In genomic region chr4:3829954-3830773, GRCh38 we compare ENCODE assay signal across 1 cellular context.
TF ChIP-seq lines count a peak whose summit lies in the region.

No MANE protein-coding gene starts in this region.

TF ChIP-seq in WTC11, 78 proteins besides CTCF, POLR2A, EP300 and RAD21 (continued from another document and continues in another):
- TF ChIP-seq, protein P1, sequence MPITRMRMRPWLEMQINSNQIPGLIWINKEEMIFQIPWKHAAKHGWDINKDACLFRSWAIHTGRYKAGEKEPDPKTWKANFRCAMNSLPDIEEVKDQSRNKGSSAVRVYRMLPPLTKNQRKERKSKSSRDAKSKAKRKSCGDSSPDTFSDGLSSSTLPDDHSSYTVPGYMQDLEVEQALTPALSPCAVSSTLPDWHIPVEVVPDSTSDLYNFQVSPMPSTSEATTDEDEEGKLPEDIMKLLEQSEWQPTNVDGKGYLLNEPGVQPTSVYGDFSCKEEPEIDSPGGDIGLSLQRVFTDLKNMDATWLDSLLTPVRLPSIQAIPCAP (CRISPR knock-in tag; IDR thresholded peaks at IDR 0.05): no peak
- TF ChIP-seq ZNF423 (CRISPR knock-in tag; IDR thresholded peaks at IDR 0.05): no peak
- TF ChIP-seq AFF4 (CRISPR knock-in tag; IDR thresholded peaks at IDR 0.05; ENCODE audit: borderline replicate concordance): no peak
- TF ChIP-seq ESRRA (CRISPR knock-in tag; IDR thresholded peaks at IDR 0.05; ENCODE audit: borderline replicate concordance): no peak
- no peak for TF ChIP-seq GABPB1 (CRISPR knock-in tag; IDR thresholded peaks at IDR 0.05)
- TF ChIP-seq CREB1 (CRISPR knock-in tag; IDR thresholded peaks at IDR 0.05): no peak
- TF ChIP-seq, protein P2, sequence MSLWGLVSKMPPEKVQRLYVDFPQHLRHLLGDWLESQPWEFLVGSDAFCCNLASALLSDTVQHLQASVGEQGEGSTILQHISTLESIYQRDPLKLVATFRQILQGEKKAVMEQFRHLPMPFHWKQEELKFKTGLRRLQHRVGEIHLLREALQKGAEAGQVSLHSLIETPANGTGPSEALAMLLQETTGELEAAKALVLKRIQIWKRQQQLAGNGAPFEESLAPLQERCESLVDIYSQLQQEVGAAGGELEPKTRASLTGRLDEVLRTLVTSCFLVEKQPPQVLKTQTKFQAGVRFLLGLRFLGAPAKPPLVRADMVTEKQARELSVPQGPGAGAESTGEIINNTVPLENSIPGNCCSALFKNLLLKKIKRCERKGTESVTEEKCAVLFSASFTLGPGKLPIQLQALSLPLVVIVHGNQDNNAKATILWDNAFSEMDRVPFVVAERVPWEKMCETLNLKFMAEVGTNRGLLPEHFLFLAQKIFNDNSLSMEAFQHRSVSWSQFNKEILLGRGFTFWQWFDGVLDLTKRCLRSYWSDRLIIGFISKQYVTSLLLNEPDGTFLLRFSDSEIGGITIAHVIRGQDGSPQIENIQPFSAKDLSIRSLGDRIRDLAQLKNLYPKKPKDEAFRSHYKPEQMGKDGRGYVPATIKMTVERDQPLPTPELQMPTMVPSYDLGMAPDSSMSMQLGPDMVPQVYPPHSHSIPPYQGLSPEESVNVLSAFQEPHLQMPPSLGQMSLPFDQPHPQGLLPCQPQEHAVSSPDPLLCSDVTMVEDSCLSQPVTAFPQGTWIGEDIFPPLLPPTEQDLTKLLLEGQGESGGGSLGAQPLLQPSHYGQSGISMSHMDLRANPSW (CRISPR knock-in tag; conservative IDR thresholded peaks at IDR 0.05; ENCODE audit: low read depth): no peak
- TF ChIP-seq EMX1 (CRISPR knock-in tag; IDR thresholded peaks at IDR 0.05): no peak
- no peak for TF ChIP-seq ZNF396 (CRISPR knock-in tag; IDR thresholded peaks at IDR 0.05; ENCODE audit: borderline replicate concordance)
- TF ChIP-seq MYBL2 (CRISPR knock-in tag; IDR thresholded peaks at IDR 0.05): no peak
- TF ChIP-seq, protein P3, sequence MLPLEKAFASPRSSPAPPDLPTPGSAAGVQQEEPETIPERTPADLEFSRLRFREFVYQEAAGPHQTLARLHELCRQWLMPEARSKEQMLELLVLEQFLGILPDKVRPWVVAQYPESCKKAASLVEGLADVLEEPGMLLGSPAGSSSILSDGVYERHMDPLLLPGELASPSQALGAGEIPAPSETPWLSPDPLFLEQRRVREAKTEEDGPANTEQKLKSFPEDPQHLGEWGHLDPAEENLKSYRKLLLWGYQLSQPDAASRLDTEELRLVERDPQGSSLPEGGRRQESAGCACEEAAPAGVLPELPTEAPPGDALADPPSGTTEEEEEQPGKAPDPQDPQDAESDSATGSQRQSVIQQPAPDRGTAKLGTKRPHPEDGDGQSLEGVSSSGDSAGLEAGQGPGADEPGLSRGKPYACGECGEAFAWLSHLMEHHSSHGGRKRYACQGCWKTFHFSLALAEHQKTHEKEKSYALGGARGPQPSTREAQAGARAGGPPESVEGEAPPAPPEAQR (CRISPR knock-in tag; IDR thresholded peaks at IDR 0.05): no peak
- no peak for TF ChIP-seq MXD4 (CRISPR knock-in tag; IDR thresholded peaks at IDR 0.05; ENCODE audit: borderline replicate concordance)
- TF ChIP-seq, protein P4, sequence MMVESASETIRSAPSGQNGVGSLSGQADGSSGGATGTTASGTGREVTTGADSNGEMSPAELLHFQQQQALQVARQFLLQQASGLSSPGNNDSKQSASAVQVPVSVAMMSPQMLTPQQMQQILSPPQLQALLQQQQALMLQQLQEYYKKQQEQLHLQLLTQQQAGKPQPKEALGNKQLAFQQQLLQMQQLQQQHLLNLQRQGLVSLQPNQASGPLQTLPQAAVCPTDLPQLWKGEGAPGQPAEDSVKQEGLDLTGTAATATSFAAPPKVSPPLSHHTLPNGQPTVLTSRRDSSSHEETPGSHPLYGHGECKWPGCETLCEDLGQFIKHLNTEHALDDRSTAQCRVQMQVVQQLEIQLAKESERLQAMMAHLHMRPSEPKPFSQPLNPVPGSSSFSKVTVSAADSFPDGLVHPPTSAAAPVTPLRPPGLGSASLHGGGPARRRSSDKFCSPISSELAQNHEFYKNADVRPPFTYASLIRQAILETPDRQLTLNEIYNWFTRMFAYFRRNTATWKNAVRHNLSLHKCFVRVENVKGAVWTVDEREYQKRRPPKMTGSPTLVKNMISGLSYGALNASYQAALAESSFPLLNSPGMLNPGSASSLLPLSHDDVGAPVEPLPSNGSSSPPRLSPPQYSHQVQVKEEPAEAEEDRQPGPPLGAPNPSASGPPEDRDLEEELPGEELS (CRISPR knock-in tag; IDR thresholded peaks at IDR 0.05): no peak
- no peak for TF ChIP-seq JUN (CRISPR knock-in tag; IDR thresholded peaks at IDR 0.05)
- no peak for TF ChIP-seq TP53 (CRISPR knock-in tag; IDR thresholded peaks at IDR 0.05)
- TF ChIP-seq ZNF281 (CRISPR knock-in tag; IDR thresholded peaks at IDR 0.05): no peak
- TF ChIP-seq, protein P5, sequence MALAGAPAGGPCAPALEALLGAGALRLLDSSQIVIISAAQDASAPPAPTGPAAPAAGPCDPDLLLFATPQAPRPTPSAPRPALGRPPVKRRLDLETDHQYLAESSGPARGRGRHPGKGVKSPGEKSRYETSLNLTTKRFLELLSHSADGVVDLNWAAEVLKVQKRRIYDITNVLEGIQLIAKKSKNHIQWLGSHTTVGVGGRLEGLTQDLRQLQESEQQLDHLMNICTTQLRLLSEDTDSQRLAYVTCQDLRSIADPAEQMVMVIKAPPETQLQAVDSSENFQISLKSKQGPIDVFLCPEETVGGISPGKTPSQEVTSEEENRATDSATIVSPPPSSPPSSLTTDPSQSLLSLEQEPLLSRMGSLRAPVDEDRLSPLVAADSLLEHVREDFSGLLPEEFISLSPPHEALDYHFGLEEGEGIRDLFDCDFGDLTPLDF (CRISPR knock-in tag; IDR thresholded peaks at IDR 0.05): no peak
- TF ChIP-seq, protein P6, sequence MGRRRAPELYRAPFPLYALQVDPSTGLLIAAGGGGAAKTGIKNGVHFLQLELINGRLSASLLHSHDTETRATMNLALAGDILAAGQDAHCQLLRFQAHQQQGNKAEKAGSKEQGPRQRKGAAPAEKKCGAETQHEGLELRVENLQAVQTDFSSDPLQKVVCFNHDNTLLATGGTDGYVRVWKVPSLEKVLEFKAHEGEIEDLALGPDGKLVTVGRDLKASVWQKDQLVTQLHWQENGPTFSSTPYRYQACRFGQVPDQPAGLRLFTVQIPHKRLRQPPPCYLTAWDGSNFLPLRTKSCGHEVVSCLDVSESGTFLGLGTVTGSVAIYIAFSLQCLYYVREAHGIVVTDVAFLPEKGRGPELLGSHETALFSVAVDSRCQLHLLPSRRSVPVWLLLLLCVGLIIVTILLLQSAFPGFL (CRISPR knock-in tag; IDR thresholded peaks at IDR 0.05; ENCODE audit: borderline replicate concordance): no peak
- TF ChIP-seq, protein P7, sequence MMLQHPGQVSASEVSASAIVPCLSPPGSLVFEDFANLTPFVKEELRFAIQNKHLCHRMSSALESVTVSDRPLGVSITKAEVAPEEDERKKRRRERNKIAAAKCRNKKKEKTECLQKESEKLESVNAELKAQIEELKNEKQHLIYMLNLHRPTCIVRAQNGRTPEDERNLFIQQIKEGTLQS (CRISPR knock-in tag; conservative IDR thresholded peaks at IDR 0.05): no peak
- TF ChIP-seq ELF4 (CRISPR knock-in tag; IDR thresholded peaks at IDR 0.05; ENCODE audit: low read depth): no peak
- no peak for TF ChIP-seq PRRX2 (CRISPR knock-in tag; IDR thresholded peaks at IDR 0.05)
- TF ChIP-seq, protein P8, sequence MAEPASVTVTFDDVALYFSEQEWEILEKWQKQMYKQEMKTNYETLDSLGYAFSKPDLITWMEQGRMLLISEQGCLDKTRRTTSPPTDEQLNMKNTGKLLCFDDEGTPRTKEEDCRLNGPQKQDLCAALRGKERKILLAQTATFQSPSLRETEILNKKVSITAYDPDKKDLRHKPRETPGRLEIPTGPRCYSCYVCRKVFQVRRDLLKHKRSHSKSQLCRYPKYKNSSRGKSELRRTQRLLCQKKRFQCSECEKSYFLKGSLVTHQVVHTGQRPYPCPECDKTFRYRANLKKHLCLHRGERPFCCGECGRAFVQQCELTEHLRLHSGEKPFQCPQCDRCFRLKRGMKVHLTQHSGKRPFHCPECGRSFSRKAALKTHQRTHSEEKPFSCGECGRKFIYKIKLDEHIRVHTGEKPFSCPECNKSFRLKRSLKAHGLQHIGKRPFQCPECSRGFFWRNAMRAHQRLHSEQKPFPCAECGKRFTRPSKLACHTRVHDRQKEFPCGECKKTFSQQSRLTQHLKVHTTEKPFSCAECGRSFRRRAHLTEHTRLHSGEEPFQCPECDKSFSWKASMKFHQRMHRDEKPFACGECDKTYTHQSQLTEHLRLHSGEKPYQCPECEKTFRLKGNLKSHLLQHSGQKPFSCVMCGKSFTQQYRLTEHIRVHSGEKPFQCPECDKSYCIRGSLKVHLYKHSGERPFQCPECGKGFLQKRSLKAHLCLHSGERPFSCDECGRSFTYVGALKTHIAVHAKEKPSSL (CRISPR knock-in tag; conservative IDR thresholded peaks at IDR 0.05): no peak
- TF ChIP-seq ATF2 (CRISPR knock-in tag; IDR thresholded peaks at IDR 0.05; ENCODE audit: borderline replicate concordance, low read depth): no peak
- peak; percentile 78 for TF ChIP-seq USF2 (CRISPR knock-in tag; IDR thresholded peaks at IDR 0.05)
- no peak for TF ChIP-seq CDX4 (CRISPR knock-in tag; IDR thresholded peaks at IDR 0.05; ENCODE audit: borderline replicate concordance)
- TF ChIP-seq, protein P9, sequence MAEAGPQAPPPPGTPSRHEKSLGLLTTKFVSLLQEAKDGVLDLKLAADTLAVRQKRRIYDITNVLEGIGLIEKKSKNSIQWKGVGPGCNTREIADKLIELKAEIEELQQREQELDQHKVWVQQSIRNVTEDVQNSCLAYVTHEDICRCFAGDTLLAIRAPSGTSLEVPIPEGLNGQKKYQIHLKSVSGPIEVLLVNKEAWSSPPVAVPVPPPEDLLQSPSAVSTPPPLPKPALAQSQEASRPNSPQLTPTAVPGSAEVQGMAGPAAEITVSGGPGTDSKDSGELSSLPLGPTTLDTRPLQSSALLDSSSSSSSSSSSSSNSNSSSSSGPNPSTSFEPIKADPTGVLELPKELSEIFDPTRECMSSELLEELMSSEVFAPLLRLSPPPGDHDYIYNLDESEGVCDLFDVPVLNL (CRISPR knock-in tag; IDR thresholded peaks at IDR 0.05; ENCODE audit: borderline replicate concordance, low read depth): no peak
- TF ChIP-seq ZNF219 (CRISPR knock-in tag; IDR thresholded peaks at IDR 0.05; ENCODE audit: borderline replicate concordance): no peak
- TF ChIP-seq FOXP1 (CRISPR knock-in tag; IDR thresholded peaks at IDR 0.05; ENCODE audit: borderline replicate concordance): 0 out of 2 replicates have a peak, but pooled peaks have one; percentile 8
- no peak for TF ChIP-seq SMAD3 (CRISPR knock-in tag; IDR thresholded peaks at IDR 0.05; ENCODE audit: borderline replicate concordance)
- TF ChIP-seq CREM (CRISPR knock-in tag; IDR thresholded peaks at IDR 0.05): no peak
